In the genomic region with DNA sequence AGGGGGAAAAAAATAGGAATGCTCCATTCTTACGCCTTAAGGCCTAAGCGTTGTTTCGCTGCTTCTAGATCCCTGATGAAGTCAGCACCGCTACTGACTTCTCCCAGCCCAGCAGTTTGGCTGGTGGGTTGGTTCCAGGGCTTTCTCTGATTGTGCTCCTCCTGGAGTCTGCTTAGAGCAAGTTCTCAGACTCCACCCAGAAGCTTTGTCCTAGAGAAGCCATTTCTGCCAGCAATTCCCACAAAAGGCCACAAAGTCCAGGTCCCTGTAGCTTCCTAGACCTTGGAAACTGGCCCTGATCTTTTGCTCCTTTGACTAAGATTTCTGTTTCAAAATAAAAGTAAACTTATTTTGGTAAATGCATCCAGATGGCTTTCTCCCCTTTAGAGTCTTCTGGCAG, we compare ENCODE assay signal across 12 cellular contexts.
DNase-seq lines count a peak whose midpoint lies in the region; ATAC-seq, FAIRE-seq and TF ChIP-seq lines count a peak whose summit lies in the region.
"Had no signal": no experiment of that assay in that cellular context is flagged by ENCODE, and none has a peak within 500 bp of the region (broad histone marks: within the 10 kb centered on the region; RNA-seq: fewer than 3 reads in every experiment).

No MANE protein-coding gene starts in this region.

- H3K27me3 ChIP-seq in pancreas: no peaks in the 10 kb centered on the region

- no peak for FAIRE-seq in pancreas (lab: Jason Lieb, UNC)

- ATAC-seq in Right ventricle myocardium superior (ENCODE audit: poor library complexity): peak; percentile 89
- ATAC-seq in pancreas: peak in 3 of 4 donors; percentile 50 to 67 (median 64)
- ATAC-seq in GM21619 (IDR thresholded peaks at IDR 0.05; ENCODE audit: unreplicated experiment): no peak
- no peak for ATAC-seq in GM21515 (IDR thresholded peaks at IDR 0.05; ENCODE audit: unreplicated experiment)

- in situ Hi-C loops in astrocyte of the spinal cord (cut with HindIII; ENCODE audit: low sequenced_read_pairs): no loop called here

- TF ChIP-seq CTCF in AG10803 (conservative IDR thresholded peaks at IDR 0.05; ENCODE audit: low read length): peak; percentile 61
- TF ChIP-seq CTCF in astrocyte of the spinal cord (IDR thresholded peaks at IDR 0.05; ENCODE audit: low read depth, low read length): peak; percentile 6
- TF ChIP-seq CTCF in pancreas (IDR thresholded peaks at IDR 0.05): no peak

- 90 to 97% methylated on average over 4 of the region's 4 CpGs for WGBS in pancreas, 2 donors

- intact Hi-C loops in Right ventricle myocardium superior (cut with DNase I) (no loop called here), pancreas (cut with DNase I) (no loop called here)

- DNase-seq in AG10803 (ENCODE audit: low read depth) (peak; percentile 75), astrocyte of the spinal cord (ENCODE audit: low read depth, low spot score) (no peak), Right ventricle myocardium superior (peak; percentile 80), pancreas (peak in 2 of 6 donors; percentile 13 to 24), activated gamma-delta T cell treated with Interleukin-2 at 50 U/mL for 16 hours (no peak)
- DNase-seq in activated CD4-positive, alpha-beta T cell treated with anti-CD3 and anti-CD28 coated beads for 4 hours: no peak
- DNase-seq: AML-193, cortex of kidney, occipital lobe had no signal

- H3K9me3 ChIP-seq in pancreas: no peaks in the 10 kb centered on the region
- H3K9me3 ChIP-seq: thoracic aorta had no signal

- H3K4me1 ChIP-seq in pancreas: no peaks in the 10 kb centered on the region

- H3K4me3 ChIP-seq in AG10803 (ENCODE audit: low read length) (no peak overlapping the region), astrocyte of the spinal cord (ENCODE audit: low read depth, low read length) (no peak overlapping the region), pancreas (no peak overlapping the region)
- H3K4me3 ChIP-seq: thoracic aorta had no signal

- no peaks in the 10 kb centered on the region for H3K36me3 ChIP-seq in pancreas
- H3K36me3 ChIP-seq: thoracic aorta had no signal

- H3K27ac ChIP-seq in pancreas: no peak overlapping the region
- H3K27ac ChIP-seq: thoracic aorta had no signal

Comparison
In these comparisons a context has a peak if more than half of its experiments do, and no peak if none do; other contexts are left out.
1. DNase-seq: peak in AG10803 (single experiment) and Right ventricle myocardium superior (single experiment); none in astrocyte of the spinal cord (single experiment), activated CD4-positive, alpha-beta T cell treated with anti-CD3 and anti-CD28 coated beads for 4 hours (0 of 2) and activated gamma-delta T cell treated with Interleukin-2 at 50 U/mL for 16 hours (single experiment).
2. CTCF ChIP-seq: peak in AG10803 (single experiment) and astrocyte of the spinal cord (single experiment); none in pancreas (0 of 4).
3. ATAC-seq: peak in Right ventricle myocardium superior (single experiment) and pancreas (3 of 4); none in GM21619 (single experiment) and GM21515 (single experiment).